ENCODE assay signal across 1 cellular context in the genomic region with DNA sequence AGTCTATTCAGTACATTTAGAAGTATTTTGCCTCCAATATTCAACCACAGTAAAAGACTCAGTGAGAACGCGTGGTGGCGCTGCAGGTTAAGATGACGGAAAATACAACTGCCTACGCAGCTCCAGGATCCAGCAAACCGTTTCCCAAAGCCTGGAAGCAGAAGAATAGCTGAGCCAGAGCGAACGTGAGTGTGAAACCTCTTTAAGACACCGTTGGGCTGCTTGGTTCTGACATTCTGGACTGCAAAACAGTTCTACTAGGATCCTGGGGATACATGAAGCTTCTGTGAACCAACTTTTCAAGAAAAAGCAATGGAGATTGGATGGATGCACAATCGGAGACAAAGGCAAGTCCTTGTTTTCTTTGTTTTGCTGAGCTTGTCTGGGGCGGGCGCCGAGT.
TF ChIP-seq lines count a peak whose summit lies in the region.

Gene PCDHB16 (plus strand): TSS at position 140 of the 400 bp plus-strand sequence. CDS start 173 bp downstream, at position 313.

TF ChIP-seq in K562, 482 proteins besides CTCF, POLR2A, EP300 and RAD21 (continued from another document):
- TF ChIP-seq, protein P1, sequence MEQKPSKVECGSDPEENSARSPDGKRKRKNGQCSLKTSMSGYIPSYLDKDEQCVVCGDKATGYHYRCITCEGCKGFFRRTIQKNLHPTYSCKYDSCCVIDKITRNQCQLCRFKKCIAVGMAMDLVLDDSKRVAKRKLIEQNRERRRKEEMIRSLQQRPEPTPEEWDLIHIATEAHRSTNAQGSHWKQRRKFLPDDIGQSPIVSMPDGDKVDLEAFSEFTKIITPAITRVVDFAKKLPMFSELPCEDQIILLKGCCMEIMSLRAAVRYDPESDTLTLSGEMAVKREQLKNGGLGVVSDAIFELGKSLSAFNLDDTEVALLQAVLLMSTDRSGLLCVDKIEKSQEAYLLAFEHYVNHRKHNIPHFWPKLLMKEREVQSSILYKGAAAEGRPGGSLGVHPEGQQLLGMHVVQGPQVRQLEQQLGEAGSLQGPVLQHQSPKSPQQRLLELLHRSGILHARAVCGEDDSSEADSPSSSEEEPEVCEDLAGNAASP (IDR thresholded peaks at IDR 0.05): no peak
